Comparison of ENCODE assay signal across 1 cellular context in the genomic region with DNA sequence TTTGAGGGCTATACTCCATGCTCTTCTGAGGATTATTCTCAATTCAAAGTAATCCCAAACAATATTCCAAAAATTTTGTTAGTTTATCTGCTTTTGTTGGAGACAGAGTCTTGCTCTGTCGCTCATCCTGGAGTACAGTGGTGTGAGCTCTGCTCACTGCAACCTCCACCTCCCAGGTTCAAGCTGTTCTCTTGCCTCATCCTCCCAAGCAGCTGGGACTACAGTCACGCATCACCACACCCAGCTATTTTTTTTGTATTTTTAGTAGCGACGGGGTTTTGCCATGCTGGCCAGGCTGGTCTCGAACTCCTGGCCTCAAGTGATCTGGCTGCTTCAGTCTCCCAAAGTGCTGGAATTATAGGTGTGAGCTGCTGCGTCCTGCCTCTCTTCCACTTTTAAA.
TF ChIP-seq lines count a peak whose summit lies in the region.

No MANE protein-coding gene starts in this region.

TF ChIP-seq in HEK293, 187 proteins besides CTCF, POLR2A, EP300 and RAD21 (continued from another document):
- TF ChIP-seq EGR2 (tag by site-specific recombination; IDR thresholded peaks at IDR 0.05; ENCODE audit: low read depth) (no peak), ZNF416 (tag by site-specific recombination; IDR thresholded peaks at IDR 0.05) (no peak)
